Comparison of ENCODE assay signal across 8 cellular contexts in the genomic region with DNA sequence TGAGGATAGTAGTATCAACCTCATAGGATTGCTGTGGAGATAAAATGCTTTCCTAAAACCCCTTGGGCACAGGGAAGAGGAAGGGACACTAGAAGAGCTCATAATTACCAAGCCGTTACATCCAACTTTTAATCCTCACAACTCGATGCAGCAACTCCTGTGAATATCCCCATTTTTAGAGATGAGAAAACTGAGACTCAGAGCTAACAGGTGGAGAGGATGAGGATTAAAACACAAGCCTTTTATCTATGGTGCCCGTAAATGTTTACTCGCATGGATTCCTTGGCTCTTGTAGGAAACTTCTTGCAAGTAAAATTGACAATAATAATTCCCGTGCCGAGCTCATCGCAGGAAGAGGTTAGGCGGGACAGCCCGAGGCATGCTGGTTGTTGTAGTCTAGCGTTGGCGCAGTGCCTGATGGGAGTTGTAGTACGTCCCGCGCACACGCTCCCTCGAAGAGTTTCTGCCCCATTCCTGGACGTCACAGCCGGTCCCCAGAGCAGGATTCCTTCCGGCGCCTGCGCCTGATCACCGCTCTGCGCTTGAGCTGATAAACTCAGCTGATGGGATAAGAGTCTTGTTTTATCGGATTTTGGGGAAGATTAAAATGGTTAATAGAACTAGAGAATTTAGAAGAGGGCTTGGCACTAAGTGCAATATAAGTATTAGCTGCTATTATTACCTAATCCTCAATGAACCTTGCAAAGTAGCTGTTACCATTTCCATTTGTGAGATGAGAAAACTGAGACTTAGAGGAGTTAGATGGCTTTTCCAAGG. TPM values are rescaled to one million over a fixed set of nuclear protein-coding genes. Genes with fewer than 3 reads are reported as not detected.
A peak's percentile ranks its signal among the peaks of the same experiment; 100 is the strongest.
DNase-seq lines count a peak whose midpoint lies in the region; ATAC-seq and TF ChIP-seq lines count a peak whose summit lies in the region.

No MANE protein-coding gene starts in this region.

- TF ChIP-seq EP300 in esophagus muscularis mucosa (IDR thresholded peaks at IDR 0.05): no peak

- intact Hi-C loops in esophagus muscularis mucosa (cut with DNase I): no loop called here

- no peaks in the 10 kb centered on the region for H3K9me3 ChIP-seq in esophagus muscularis mucosa

- no peaks in the 10 kb centered on the region for H3K27me3 ChIP-seq in esophagus muscularis mucosa

- peak overlapping the region; percentile 48 to 62 (median 51) for H3K4me3 ChIP-seq in esophagus muscularis mucosa

- peak; percentile 73 for ATAC-seq in GM21737 (IDR thresholded peaks at IDR 0.05; ENCODE audit: unreplicated experiment)

- DNase-seq in DMS79 (lab: John Stamatoyannopoulos, UW) (peak; percentile 89), KG1 (lab: John Stamatoyannopoulos, UW) (peak; percentile 86), esophagus muscularis mucosa (ENCODE audit: extremely low spot score) (peak; percentile 99), myocyte (ENCODE audit: low read depth) (peak; percentile 97)
- DNase-seq in activated T-cell treated with anti-CD3 and anti-CD28 coated beads, Interleukin-2, amount 50 U/mL, for 48 hours: peak; percentile 87 to 92
- DNase-seq in stimulated activated CD8-positive, alpha-beta memory T cell treated with anti-CD3 and anti-CD28 coated beads, Interleukin-7, amount 100 ng/mL, for 4 hours (ENCODE audit: low read depth in 2 of 2): peak; percentile 83 to 84

- 2% methylated on average over 20 of the region's 24 CpGs for whole genome bisulfite sequencing in esophagus muscularis mucosa

- peak overlapping the region; percentile 96 to 100 (median 98) for H3K27ac ChIP-seq in esophagus muscularis mucosa (replicated peaks in 1 of 4)

- peaks cover 36 to 53% (median 49%) of the 10 kb centered on the region in 4 donors for H3K4me1 ChIP-seq in esophagus muscularis mucosa

- TF ChIP-seq CTCF in esophagus muscularis mucosa (IDR thresholded peaks at IDR 0.05): peak in 1 of 3 experiments; percentile 19

- no peak for TF ChIP-seq POLR2A in esophagus muscularis mucosa (IDR thresholded peaks at IDR 0.05; ENCODE audit: low read depth)

- no peaks in the 10 kb centered on the region for H3K36me3 ChIP-seq in esophagus muscularis mucosa

TF ChIP-seq in PFSK-1, 5 proteins besides CTCF, POLR2A, EP300 and RAD21:
- TF ChIP-seq TAF1 (IDR thresholded peaks at IDR 0.05; ENCODE audit: borderline replicate concordance, insufficient read depth, low read length) (peak; percentile 66; the same call in 1 of the 2 replicates), FOXP2 (optimal IDR thresholded peaks at IDR 0.05; ENCODE audit: borderline replicate concordance, extremely low read depth, extremely low read length, insufficient read depth) (peak; percentile 81), SIN3A (IDR thresholded peaks at IDR 0.05; ENCODE audit: borderline replicate concordance, insufficient read depth, low read length) (no peak), POLR2AphosphoS5 (IDR thresholded peaks at IDR 0.05; ENCODE audit: low read depth, low read length) (peak; percentile 90)
- TF ChIP-seq, protein P1, sequence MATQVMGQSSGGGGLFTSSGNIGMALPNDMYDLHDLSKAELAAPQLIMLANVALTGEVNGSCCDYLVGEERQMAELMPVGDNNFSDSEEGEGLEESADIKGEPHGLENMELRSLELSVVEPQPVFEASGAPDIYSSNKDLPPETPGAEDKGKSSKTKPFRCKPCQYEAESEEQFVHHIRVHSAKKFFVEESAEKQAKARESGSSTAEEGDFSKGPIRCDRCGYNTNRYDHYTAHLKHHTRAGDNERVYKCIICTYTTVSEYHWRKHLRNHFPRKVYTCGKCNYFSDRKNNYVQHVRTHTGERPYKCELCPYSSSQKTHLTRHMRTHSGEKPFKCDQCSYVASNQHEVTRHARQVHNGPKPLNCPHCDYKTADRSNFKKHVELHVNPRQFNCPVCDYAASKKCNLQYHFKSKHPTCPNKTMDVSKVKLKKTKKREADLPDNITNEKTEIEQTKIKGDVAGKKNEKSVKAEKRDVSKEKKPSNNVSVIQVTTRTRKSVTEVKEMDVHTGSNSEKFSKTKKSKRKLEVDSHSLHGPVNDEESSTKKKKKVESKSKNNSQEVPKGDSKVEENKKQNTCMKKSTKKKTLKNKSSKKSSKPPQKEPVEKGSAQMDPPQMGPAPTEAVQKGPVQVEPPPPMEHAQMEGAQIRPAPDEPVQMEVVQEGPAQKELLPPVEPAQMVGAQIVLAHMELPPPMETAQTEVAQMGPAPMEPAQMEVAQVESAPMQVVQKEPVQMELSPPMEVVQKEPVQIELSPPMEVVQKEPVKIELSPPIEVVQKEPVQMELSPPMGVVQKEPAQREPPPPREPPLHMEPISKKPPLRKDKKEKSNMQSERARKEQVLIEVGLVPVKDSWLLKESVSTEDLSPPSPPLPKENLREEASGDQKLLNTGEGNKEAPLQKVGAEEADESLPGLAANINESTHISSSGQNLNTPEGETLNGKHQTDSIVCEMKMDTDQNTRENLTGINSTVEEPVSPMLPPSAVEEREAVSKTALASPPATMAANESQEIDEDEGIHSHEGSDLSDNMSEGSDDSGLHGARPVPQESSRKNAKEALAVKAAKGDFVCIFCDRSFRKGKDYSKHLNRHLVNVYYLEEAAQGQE (IDR thresholded peaks at IDR 0.05; ENCODE audit: insufficient read depth in 1 of 2, low read depth in 2 of 2, low read length in 2 of 2): 0 out of 4 replicates have a peak, but pooled peaks of 1 of the 2 experiments have one; percentile 17

RNA-seq across cellular contexts. Expression of gene UBE2V1, which starts 2.8 kb away (rescaled TPM):
- 50.3 TPM for polyA plus RNA-seq in PFSK-1 (2012; ENCODE audit: insufficient read length, low read depth)
- total RNA-seq in esophagus muscularis mucosa (100 to 1,000 TPM in 1 of 4 donors, 10 to 100 TPM in 3; 66.8 to 104 (median 78.3) TPM), myocyte (86.8 and 96.8 TPM in 2 replicates)
- polyA plus RNA-seq in myocyte (2012): 118 TPM

RNA-seq across cellular contexts. Expression of gene PEDS1, which starts 37.7 kb away (rescaled TPM):
- polyA plus RNA-seq in PFSK-1 (2012; ENCODE audit: insufficient read length, low read depth): 48.4 TPM
- 10 to 100 TPM; 22.2 to 50.3 (median 30.7) TPM for total RNA-seq in esophagus muscularis mucosa
- 51.8 and 56.6 TPM in 2 replicates for total RNA-seq in myocyte
- 45.2 TPM for polyA plus RNA-seq in myocyte (2012)

Comparison
In these comparisons a context has a peak if more than half of its experiments do, and no peak if none do; other contexts are left out.
1. Peak in every context shown above with its lines: DNase-seq, ATAC-seq, H3K4me3 ChIP-seq and H3K27ac ChIP-seq.